In the genomic region with DNA sequence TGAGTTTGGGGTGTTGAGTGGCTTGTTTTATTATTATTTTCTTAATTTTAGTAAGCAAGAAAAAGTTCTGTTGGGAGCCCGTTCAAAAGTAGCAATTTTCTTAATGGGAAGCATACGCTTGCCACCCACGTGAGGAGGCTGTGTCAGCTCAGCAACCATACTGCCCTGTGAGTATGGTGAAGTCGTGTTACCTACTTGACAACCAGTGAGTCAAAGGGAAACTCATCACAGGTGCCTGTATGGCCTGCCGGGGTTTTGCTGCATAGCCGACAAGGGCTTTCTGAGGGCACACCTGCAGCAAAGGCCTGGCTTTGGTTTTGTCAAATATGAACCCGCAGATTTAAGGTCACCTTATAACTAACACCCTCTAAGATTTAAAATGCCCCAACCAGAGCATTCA, we compare ENCODE assay signal across 8 cellular contexts. TPM values are rescaled to one million over a fixed set of nuclear protein-coding genes. Genes with fewer than 3 reads are reported as not detected.
A peak's percentile ranks its signal among the peaks of the same experiment; 100 is the strongest.
DNase-seq lines count a peak whose midpoint lies in the region; ATAC-seq lines count a peak whose summit lies in the region.

No MANE protein-coding gene starts in this region.

- H3K4me2 ChIP-seq in trophoblast cell (ENCODE audit: low read length) = no peak overlapping the region

- H3K27me3 ChIP-seq in trophoblast cell (ENCODE audit: insufficient read depth, low read length) = no peaks in the 10 kb centered on the region

- H2BK12ac ChIP-seq in trophoblast cell (ENCODE audit: low read length) = no peak overlapping the region

- no peak overlapping the region for H3K14ac ChIP-seq in trophoblast cell (ENCODE audit: low read length)

- H3K27ac ChIP-seq in trophoblast cell (ENCODE audit: low read depth, low read length) = no peak overlapping the region

- H3K4me3 ChIP-seq in trophoblast cell (ENCODE audit: low read depth, low read length) = no peak overlapping the region

- no peak overlapping the region for H3K9ac ChIP-seq in trophoblast cell (ENCODE audit: low read length)

- peaks cover 2% of the 10 kb centered on the region for H3K9me3 ChIP-seq in trophoblast cell (ENCODE audit: insufficient read depth, low read depth, low read length)

- H4K8ac ChIP-seq in trophoblast cell (ENCODE audit: low read depth, low read length) = no peak overlapping the region

- H3K4me1 ChIP-seq in trophoblast cell (ENCODE audit: control insufficient read depth in 1 of 2, insufficient read depth in 2 of 2, low read length in 2 of 2) = peaks cover 0 to 2% of the 10 kb centered on the region in 2 experiments

- H2AFZ ChIP-seq in trophoblast cell (ENCODE audit: insufficient read depth, low read length, poor library complexity) = no peak overlapping the region

- no peak overlapping the region for H3K18ac ChIP-seq in trophoblast cell (ENCODE audit: low read length)

- no peak overlapping the region for H2AK5ac ChIP-seq in trophoblast cell (ENCODE audit: low read length)

- no peak overlapping the region for H2BK120ac ChIP-seq in trophoblast cell (ENCODE audit: insufficient read depth, low read length, poor library complexity)

- no peak overlapping the region for H3K4ac ChIP-seq in trophoblast cell (ENCODE audit: low read depth, low read length)

- peak in 3 of 4 experiments; percentile 28 to 46 (median 40) for DNase-seq in activated CD4-positive, CD25-positive, alpha-beta regulatory T cell (lab: John Stamatoyannopoulos, UW)
- DNase-seq in trophoblast cell (peak; percentile 77 to 78), HUDEP-2 (lab: John Stamatoyannopoulos, UW; ENCODE audit: unreplicated experiment in 76 of 76) (no peak), DMS 273 treated with DMSO at 0.1 percent for 48 hours (lab: John Stamatoyannopoulos, UW) (no peak), amniotic stem cell (lab: John Stamatoyannopoulos, UW) (no peak), NCI-H2081 treated with DMSO at 0.1 percent for 48 hours (lab: John Stamatoyannopoulos, UW) (no peak)

- H4K91ac ChIP-seq in trophoblast cell (ENCODE audit: low read depth, low read length) = no peak overlapping the region

- no peaks in the 10 kb centered on the region for H3K36me3 ChIP-seq in trophoblast cell (ENCODE audit: control insufficient read depth in 1 of 2, insufficient read depth in 2 of 2, low read length in 2 of 2)

- WGBS in trophoblast cell (ENCODE audit: extremely low coverage, insufficient coverage, insufficient read length) = no CpG with 5 or more reads among the region's 7 CpGs

- H3K23ac ChIP-seq in trophoblast cell (ENCODE audit: low read length) = no peak overlapping the region

- H3K79me2 ChIP-seq in trophoblast cell (ENCODE audit: control insufficient read depth, insufficient read depth, low read length, poor library complexity) = no peaks in the 10 kb centered on the region

- H2BK5ac ChIP-seq in trophoblast cell (ENCODE audit: low read depth, low read length, poor library complexity) = no peak overlapping the region

- peak; percentile 78 for ATAC-seq in GM18520 (IDR thresholded peaks at IDR 0.05; ENCODE audit: unreplicated experiment)
- ATAC-seq in HG02870 (IDR thresholded peaks at IDR 0.05; ENCODE audit: unreplicated experiment) = peak; percentile 80

- no peak overlapping the region for H4K12ac ChIP-seq in trophoblast cell (ENCODE audit: low read depth, low read length)

- H3K79me1 ChIP-seq in trophoblast cell (ENCODE audit: low read length) = peaks cover 3% of the 10 kb centered on the region

RNA-seq across cellular contexts. Expression of a gene that starts 31.1 kb away (rescaled TPM):
- 4.4 and 4.5 TPM in 2 replicates for polyA plus RNA-seq in trophoblast cell (2013)

Comparison
In these comparisons a context has a peak if more than half of its experiments do, and no peak if none do; other contexts are left out.
1. DNase-seq: peak in activated CD4-positive, CD25-positive, alpha-beta regulatory T cell (3 of 4) and trophoblast cell (2 of 2); none in HUDEP-2 (0 of 76), DMS 273 treated with DMSO at 0.1 percent for 48 hours (single experiment), amniotic stem cell (single experiment) and NCI-H2081 treated with DMSO at 0.1 percent for 48 hours (single experiment).